In the genomic region with DNA sequence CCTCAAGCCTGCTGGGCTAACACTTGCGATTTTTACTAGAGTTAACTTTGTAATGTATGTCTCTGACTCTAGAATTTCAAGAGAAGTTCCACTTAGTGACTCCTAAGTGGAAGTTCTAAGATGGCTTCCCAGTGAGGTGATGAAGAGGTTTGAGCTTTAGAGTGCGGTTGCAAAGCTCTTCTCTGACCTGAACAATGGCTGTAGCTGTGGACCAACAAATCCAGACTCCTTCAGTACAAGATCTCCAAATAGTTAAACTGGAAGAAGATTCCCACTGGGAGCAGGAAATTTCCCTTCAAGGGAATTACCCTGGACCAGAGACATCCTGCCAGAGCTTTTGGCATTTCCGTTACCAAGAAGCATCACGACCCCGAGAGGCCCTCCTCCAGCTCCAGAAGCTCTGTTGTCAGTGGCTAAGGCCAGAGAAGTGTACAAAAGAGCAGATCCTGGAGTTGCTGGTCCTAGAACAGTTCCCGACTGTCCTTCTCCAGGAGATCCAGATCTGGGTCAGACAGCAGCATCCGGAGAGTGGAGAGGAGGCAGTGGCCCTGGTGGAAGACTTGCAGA, we compare ENCODE assay signal across 8 cellular contexts. TPM values are rescaled to one million over a fixed set of nuclear protein-coding genes. Genes with fewer than 3 reads are reported as not detected.
DNase-seq lines count a peak whose midpoint lies in the region; ATAC-seq, FAIRE-seq and TF ChIP-seq lines count a peak whose summit lies in the region.

No MANE protein-coding gene starts in this region.

- H2AFZ ChIP-seq in keratinocyte (ENCODE audit: control insufficient read depth, low read length): peak overlapping the region; percentile 98

- no peaks in the 10 kb centered on the region for H4K20me1 ChIP-seq in keratinocyte (ENCODE audit: control insufficient read depth, extremely low read depth, insufficient read depth, low read length)

- peaks cover 4 to 5% of the 10 kb centered on the region in 2 experiments for H3K36me3 ChIP-seq in keratinocyte (ENCODE audit: control insufficient read depth in 2 of 2, extremely low read depth in 1 of 2, insufficient read depth in 2 of 2, low read length in 2 of 2)

- no peaks in the 10 kb centered on the region for H3K9me3 Mint-ChIP-seq in activated T-cell treated with anti-CD3 and anti-CD28 coated beads, Interleukin-2, amount 50 U/mL, for 24 hours
- H3K9me3 Mint-ChIP-seq in activated T-helper 1 cell treated with anti-CD3 and anti-CD28 coated beads, Interleukin-12 subunit alpha, Interleukin-12 subunit beta, Interleukin-2, Interleukin-4 antibody, amounts not matched to agents 30 ng/mL and 10 ng/mL and 1 ng/mL, durations not matched to agents 14 hours and 24 hours and 36 hours: no peaks in the 10 kb centered on the region

- H3K27ac ChIP-seq in keratinocyte (ENCODE audit: control insufficient read depth, insufficient read depth, low read length) (peak overlapping the region; percentile 82), temporal lobe (ENCODE audit: low read depth, low read length) (peak overlapping the region; percentile 63)

- DNase-seq in activated T-cell treated with anti-CD3 and anti-CD28 coated beads, Interleukin-2, amount 50 U/mL, for 24 hours: no peak
- no peak for DNase-seq in activated T-cell treated with anti-CD3 and anti-CD28 coated beads for 4 hours
- DNase-seq in activated T-helper 1 cell treated with anti-CD3 and anti-CD28 coated beads, Interleukin-12 subunit alpha, Interleukin-12 subunit beta, Interleukin-2, Interleukin-4 antibody, amounts not matched to agents 30 ng/mL and 10 ng/mL and 1 ng/mL, durations not matched to agents 14 hours and 24 hours and 36 hours (ENCODE audit: low spot score): no peak
- no peak for DNase-seq in keratinocyte (ENCODE audit: low read depth, low spot score)
- DNase-seq in occipital lobe (lab: John Stamatoyannopoulos, UW): no peak
- DNase-seq in AG08395 (ENCODE audit: low spot score): no peak

- peak overlapping the region; percentile 94 for H3K27ac Mint-ChIP-seq in activated T-cell treated with anti-CD3 and anti-CD28 coated beads, Interleukin-2, amount 50 U/mL, for 24 hours
- H3K27ac Mint-ChIP-seq in activated T-helper 1 cell treated with anti-CD3 and anti-CD28 coated beads, Interleukin-12 subunit alpha, Interleukin-12 subunit beta, Interleukin-2, Interleukin-4 antibody, amounts not matched to agents 30 ng/mL and 10 ng/mL and 1 ng/mL, durations not matched to agents 14 hours and 24 hours and 36 hours: peak overlapping the region; percentile 97

- no peaks in the 10 kb centered on the region for H3K9me1 ChIP-seq in keratinocyte (ENCODE audit: control insufficient read depth, extremely low read depth, insufficient read depth, low read length)

- peaks cover 47% of the 10 kb centered on the region for H3K4me1 Mint-ChIP-seq in activated T-cell treated with anti-CD3 and anti-CD28 coated beads, Interleukin-2, amount 50 U/mL, for 24 hours (ENCODE audit: low read depth)
- peaks cover 48% of the 10 kb centered on the region for H3K4me1 Mint-ChIP-seq in activated T-helper 1 cell treated with anti-CD3 and anti-CD28 coated beads, Interleukin-12 subunit alpha, Interleukin-12 subunit beta, Interleukin-2, Interleukin-4 antibody, amounts not matched to agents 30 ng/mL and 10 ng/mL and 1 ng/mL, durations not matched to agents 14 hours and 24 hours and 36 hours (ENCODE audit: low read depth)

- FAIRE-seq in keratinocyte (lab: Jason Lieb, UNC): no peak

- peak overlapping the region; percentile 43 to 91 (median 89) for H3K4me3 ChIP-seq in keratinocyte (ENCODE audit: control insufficient read depth in 2 of 3, extremely low read depth in 1 of 3, insufficient read depth in 2 of 3, low read depth in 1 of 3, low read length in 3 of 3)

- H3K4me2 ChIP-seq in keratinocyte (ENCODE audit: control insufficient read depth, extremely low read depth, insufficient read depth, low read depth, low read length): peak overlapping the region; percentile 97

- peaks cover 8% of the 10 kb centered on the region for H3K79me2 ChIP-seq in keratinocyte (ENCODE audit: control insufficient read depth, insufficient read depth, low read length)

- no peak for ATAC-seq in GM19455 (IDR thresholded peaks at IDR 0.05; ENCODE audit: unreplicated experiment)

- H3K27me3 ChIP-seq in keratinocyte (ENCODE audit: control insufficient read depth, extremely low read depth, insufficient read depth, low read length): no peaks in the 10 kb centered on the region

- H3K4me3 Mint-ChIP-seq in activated T-cell treated with anti-CD3 and anti-CD28 coated beads, Interleukin-2, amount 50 U/mL, for 24 hours: peak overlapping the region; percentile 91
- H3K4me3 Mint-ChIP-seq in activated T-helper 1 cell treated with anti-CD3 and anti-CD28 coated beads, Interleukin-12 subunit alpha, Interleukin-12 subunit beta, Interleukin-2, Interleukin-4 antibody, amounts not matched to agents 30 ng/mL and 10 ng/mL and 1 ng/mL, durations not matched to agents 14 hours and 24 hours and 36 hours: peak overlapping the region; percentile 95

- no peak for TF ChIP-seq CTCF in keratinocyte (optimal IDR thresholded peaks at IDR 0.05 in 1 of 3, IDR thresholded peaks at IDR 0.05 in 1 of 3, conservative IDR thresholded peaks at IDR 0.05 in 1 of 3; ENCODE audit: extremely low read depth in 1 of 3, insufficient read depth in 2 of 3, low read length in 3 of 3)

- no peaks in the 10 kb centered on the region for H3K9me3 ChIP-seq in keratinocyte (ENCODE audit: control insufficient read depth, low read depth, low read length)

- H3K9ac ChIP-seq in keratinocyte (ENCODE audit: control insufficient read depth, extremely low read depth, insufficient read depth, low read length): peak overlapping the region; percentile 79

- H3K27me3 Mint-ChIP-seq in activated T-cell treated with anti-CD3 and anti-CD28 coated beads, Interleukin-2, amount 50 U/mL, for 24 hours: no peaks in the 10 kb centered on the region
- no peaks in the 10 kb centered on the region for H3K27me3 Mint-ChIP-seq in activated T-helper 1 cell treated with anti-CD3 and anti-CD28 coated beads, Interleukin-12 subunit alpha, Interleukin-12 subunit beta, Interleukin-2, Interleukin-4 antibody, amounts not matched to agents 30 ng/mL and 10 ng/mL and 1 ng/mL, durations not matched to agents 14 hours and 24 hours and 36 hours (ENCODE audit: insufficient read depth)

- intact Hi-C loops in activated T-helper 1 cell treated with anti-CD3 and anti-CD28 coated beads, Interleukin-12 subunit alpha, Interleukin-12 subunit beta, Interleukin-2, Interleukin-4 antibody, amounts not matched to agents 30 ng/mL and 10 ng/mL and 1 ng/mL, durations not matched to agents 14 hours and 24 hours and 36 hours (cut with micrococcal nuclease): loop anchor here (1.0 to 5.0 kb wide), 7 partner anchors 31 to 349 kb away; partner anchors contain the start of genes PDE8A and SEC11A

- dilution Hi-C loops in keratinocyte (cut with MboI; ENCODE audit: extremely low pct_ligation_motif_present, low sequenced_read_pairs): no loop called here

- H3K4me1 ChIP-seq in keratinocyte (ENCODE audit: control insufficient read depth, extremely low read depth, insufficient read depth, low read length): peaks cover 22% of the 10 kb centered on the region

- H3K36me3 Mint-ChIP-seq in activated T-cell treated with anti-CD3 and anti-CD28 coated beads, Interleukin-2, amount 50 U/mL, for 24 hours (ENCODE audit: low read depth): peaks cover 36% of the 10 kb centered on the region
- H3K36me3 Mint-ChIP-seq in activated T-helper 1 cell treated with anti-CD3 and anti-CD28 coated beads, Interleukin-12 subunit alpha, Interleukin-12 subunit beta, Interleukin-2, Interleukin-4 antibody, amounts not matched to agents 30 ng/mL and 10 ng/mL and 1 ng/mL, durations not matched to agents 14 hours and 24 hours and 36 hours (ENCODE audit: low read depth): peaks cover 16% of the 10 kb centered on the region

RNA-seq across cellular contexts. Expression of gene WDR73, which starts 22.3 kb away (rescaled TPM):
- 27.8 and 33.5 TPM in 2 replicates for total RNA-seq in activated T-helper 1 cell treated with anti-CD3 and anti-CD28 coated beads, Interleukin-12 subunit alpha, Interleukin-12 subunit beta, Interleukin-2, Interleukin-4 antibody, amounts not matched to agents 30 ng/mL and 10 ng/mL and 1 ng/mL, durations not matched to agents 14 hours and 24 hours and 36 hours
- 23.5 to 24.2 TPM (median 23.6 TPM) in 3 replicates for polyA plus RNA-seq in keratinocyte
- 3.8 TPM for polyA plus RNA-seq in keratinocyte (2011; ENCODE audit: low read depth)
- polyA plus RNA-seq in keratinocyte (2011; cell fraction: cytosol; rRNA removed): 11.9 and 13.0 TPM in 2 replicates
- polyA plus RNA-seq in keratinocyte (2011; cell fraction: nucleus; rRNA removed): 39.9 and 48.7 TPM in 2 replicates
- polyA plus RNA-seq in keratinocyte (2012; ENCODE audit: low replicate concordance): 15.2 and 19.3 TPM in 2 replicates
- polyA minus RNA-seq in keratinocyte: 22.7 to 34.6 TPM (median 24.5 TPM) in 3 replicates
- polyA minus RNA-seq in keratinocyte (2011; cell fraction: cytosol; rRNA and poly(A)+ RNA removed): 11.1 TPM
- polyA minus RNA-seq in keratinocyte (2011; cell fraction: nucleus; rRNA and poly(A)+ RNA removed): 8.7 and 12.2 TPM in 2 replicates
- 23.1 TPM for total RNA-seq in temporal lobe
- 25.7 TPM for total RNA-seq in occipital lobe

RNA-seq across cellular contexts. Expression of gene NMB, which starts 26.2 kb away (rescaled TPM):
- total RNA-seq in activated T-helper 1 cell treated with anti-CD3 and anti-CD28 coated beads, Interleukin-12 subunit alpha, Interleukin-12 subunit beta, Interleukin-2, Interleukin-4 antibody, amounts not matched to agents 30 ng/mL and 10 ng/mL and 1 ng/mL, durations not matched to agents 14 hours and 24 hours and 36 hours: 3.0 and 3.5 TPM in 2 replicates
- polyA plus RNA-seq in keratinocyte: 2.8 to 4.1 TPM (median 3.9 TPM) in 3 replicates
- 0.36 TPM for polyA plus RNA-seq in keratinocyte (2011; ENCODE audit: low read depth)
- polyA plus RNA-seq in keratinocyte (2011; cell fraction: cytosol; rRNA removed): 2.8 and 3.8 TPM in 2 replicates
- polyA plus RNA-seq in keratinocyte (2011; cell fraction: nucleus; rRNA removed): 1.2 and 1.3 TPM in 2 replicates
- polyA plus RNA-seq in keratinocyte (2012; ENCODE audit: low replicate concordance): 1.9 and 6.2 TPM in 2 replicates
- polyA minus RNA-seq in keratinocyte: 0.29 to 1.4 TPM (median 0.66 TPM) in 3 replicates
- polyA minus RNA-seq in keratinocyte (2011; cell fraction: cytosol; rRNA and poly(A)+ RNA removed): 2.7 TPM
- 0.95 and 1.1 TPM in 2 replicates for polyA minus RNA-seq in keratinocyte (2011; cell fraction: nucleus; rRNA and poly(A)+ RNA removed)
- 3.9 TPM for total RNA-seq in temporal lobe
- total RNA-seq in occipital lobe: 1.9 TPM

RNA-seq across cellular contexts. Expression of gene ZSCAN2, which starts 31.0 kb away (rescaled TPM):
- total RNA-seq in activated T-helper 1 cell treated with anti-CD3 and anti-CD28 coated beads, Interleukin-12 subunit alpha, Interleukin-12 subunit beta, Interleukin-2, Interleukin-4 antibody, amounts not matched to agents 30 ng/mL and 10 ng/mL and 1 ng/mL, durations not matched to agents 14 hours and 24 hours and 36 hours: 6.5 and 7.0 TPM in 2 replicates
- polyA plus RNA-seq in keratinocyte: 3.7 to 4.6 TPM (median 3.7 TPM) in 3 replicates
- 1.6 TPM for polyA plus RNA-seq in keratinocyte (2011; ENCODE audit: low read depth)
- polyA plus RNA-seq in keratinocyte (2011; cell fraction: cytosol; rRNA removed): 2.6 and 3.0 TPM in 2 replicates
- 3.8 and 4.8 TPM in 2 replicates for polyA plus RNA-seq in keratinocyte (2011; cell fraction: nucleus; rRNA removed)
- 1.1 and 3.4 TPM in 2 replicates for polyA plus RNA-seq in keratinocyte (2012; ENCODE audit: low replicate concordance)
- 1.0 to 3.4 TPM (median 2.7 TPM) in 3 replicates for polyA minus RNA-seq in keratinocyte
- 1.7 TPM for polyA minus RNA-seq in keratinocyte (2011; cell fraction: cytosol; rRNA and poly(A)+ RNA removed)
- polyA minus RNA-seq in keratinocyte (2011; cell fraction: nucleus; rRNA and poly(A)+ RNA removed): 3.3 and 3.4 TPM in 2 replicates
- total RNA-seq in temporal lobe (25.1 TPM), occipital lobe (32.6 TPM)
